In genomic region chr5:1007221-1007680, GRCh38 we compare ENCODE assay signal across 10 cellular contexts. TPM values are rescaled to one million over a fixed set of nuclear protein-coding genes. Genes with fewer than 3 reads are reported as not detected.
DNase-seq lines count a peak whose midpoint lies in the region; ATAC-seq and TF ChIP-seq lines count a peak whose summit lies in the region.
"Had no signal": no experiment of that assay in that cellular context is flagged by ENCODE, and none has a peak within 500 bp of the region (broad histone marks: within the 10 kb centered on the region; RNA-seq: fewer than 3 reads in every experiment).

No MANE protein-coding gene starts in this region.

- no peaks in the 10 kb centered on the region for H3K36me3 ChIP-seq in mucosa of descending colon (ENCODE audit: low read depth)
- H3K36me3 ChIP-seq in upper lobe of right lung = no peaks in the 10 kb centered on the region

- H3K4me1 ChIP-seq in mucosa of descending colon (ENCODE audit: low read depth) (peaks cover 24% of the 10 kb centered on the region), upper lobe of right lung (peaks cover 16% of the 10 kb centered on the region)

- intact Hi-C loops in left cardiac atrium (cut with DNase I) (loop anchor here in 1 of 2 donors (5.0 kb wide), 1 partner anchor 130 kb away; no protein-coding TSS in a partner anchor), Right ventricle myocardium superior (cut with DNase I) (no loop called here), mucosa of descending colon (cut with DNase I, micrococcal nuclease) (loop anchor here in 1 of 2 donors (10.0 kb wide), 1 partner anchor 82 kb away; no protein-coding TSS in a partner anchor), upper lobe of right lung (cut with DNase I) (loop anchor here (10.0 kb wide), 1 partner anchor 128 kb away; no protein-coding TSS in a partner anchor)

- H3K9me3 ChIP-seq in mucosa of descending colon = no peaks in the 10 kb centered on the region
- no peaks in the 10 kb centered on the region for H3K9me3 ChIP-seq in upper lobe of right lung

- H3K27me3 ChIP-seq in upper lobe of right lung = peaks cover 36% of the 10 kb centered on the region

- ATAC-seq in left cardiac atrium (no peak), Right ventricle myocardium superior (ENCODE audit: poor library complexity) (no peak), mucosa of descending colon (no peak), upper lobe of right lung (no peak)

- H3K4me3 ChIP-seq in mucosa of descending colon (no peak overlapping the region), upper lobe of right lung (no peak overlapping the region)
- H3K4me3 ChIP-seq: PC-9 had no signal

- TF ChIP-seq CTCF in mucosa of descending colon (IDR thresholded peaks at IDR 0.05) (no peak), upper lobe of right lung (IDR thresholded peaks at IDR 0.05) (no peak)

- peak; percentile 19 for DNase-seq in left cardiac atrium
- DNase-seq in Right ventricle myocardium superior = no peak
- DNase-seq in activated naive CD4-positive, alpha-beta T cell treated with anti-CD3 and anti-CD28 coated beads, Interleukin-2, amount 50 U/mL, for 16 hours = peak; percentile 10
- DNase-seq in mucosa of descending colon = peak in 2 of 3 donors; percentile 19 to 25
- DNase-seq in upper lobe of right lung = peak; percentile 64
- no peak for DNase-seq in globus pallidus (ENCODE audit: low spot score)
- no peak for DNase-seq in HT-29 (ENCODE audit: low spot score)
- DNase-seq in kidney tubule cell (ENCODE audit: low spot score) = no peak
- DNase-seq: midbrain had no signal

- no peak overlapping the region for H3K27ac ChIP-seq in upper lobe of right lung
- H3K27ac ChIP-seq: PC-9 had no signal

RNA-seq across cellular contexts. Expression of gene NKD2, which starts 1.4 kb away (rescaled TPM):
- total RNA-seq in left cardiac atrium (10 to 100 TPM in 1 of 2 donors, 1 to 10 TPM in 1; 4.4 to 10.4 TPM), Right ventricle myocardium superior (2.8 TPM), mucosa of descending colon (1 to 10 TPM in 2 of 3 donors, under 1 TPM in 1; 0.93 to 3.7 (median 2.1) TPM), upper lobe of right lung (64.4 TPM)
- 5.8 and 7.5 TPM in 2 replicates for total RNA-seq in HT-29 (2014; rRNA removed; shearing (Covaris generic))

Comparison
In these comparisons a context has a peak if more than half of its experiments do, and no peak if none do; other contexts are left out.
1. DNase-seq: peak in left cardiac atrium (single experiment), activated naive CD4-positive, alpha-beta T cell treated with anti-CD3 and anti-CD28 coated beads, Interleukin-2, amount 50 U/mL, for 16 hours (single experiment), mucosa of descending colon (2 of 3) and upper lobe of right lung (single experiment); none in Right ventricle myocardium superior (single experiment), globus pallidus (single experiment), HT-29 (single experiment) and kidney tubule cell (single experiment).